Comparison of ENCODE assay signal across 19 cellular contexts in genomic region chr2:126719191-126720030, GRCh38.
A peak's percentile ranks its signal among the peaks of the same experiment; 100 is the strongest.
DNase-seq lines count a peak whose midpoint lies in the region; ATAC-seq lines count a peak whose summit lies in the region.
"Had no signal": no experiment of that assay in that cellular context is flagged by ENCODE, and none has a peak within 500 bp of the region (broad histone marks: within the 10 kb centered on the region; RNA-seq: fewer than 3 reads in every experiment).

No MANE protein-coding gene starts in this region.

- peak; percentile 89 for ATAC-seq in Right ventricle myocardium superior (ENCODE audit: poor library complexity)
- ATAC-seq: activated CD4-positive, alpha-beta T cell treated with anti-CD3 and anti-CD28 coated beads for 36 hours; HCT116; natural killer cell; stimulated activated effector memory CD8-positive, alpha-beta T cell treated with anti-CD3 and anti-CD28 coated beads, Interleukin-12 subunit alpha, Interleukin-12 subunit beta, amount 100 ng/mL, for 72 hours had no signal

- DNase-seq in NOMO-1 treated with DMSO at 0.1 percent for 48 hours (lab: John Stamatoyannopoulos, UW; ENCODE audit: unreplicated experiment) (peak; percentile 4), NOMO-1 (lab: John Stamatoyannopoulos, UW; ENCODE audit: unreplicated experiment in 2 of 2) (no peak), Right ventricle myocardium superior (no peak), midbrain (lab: John Stamatoyannopoulos, UW) (peak; percentile 10), putamen (ENCODE audit: low spot score) (peak; percentile 20), NCI-H2029 (lab: John Stamatoyannopoulos, UW) (no peak), EL (no peak)
- no peak for DNase-seq in activated naive CD4-positive, alpha-beta T cell treated with Interleukin-2 at 50 U/mL for 16 hours
- DNase-seq: activated CD4-positive, alpha-beta T cell treated with anti-CD3 and anti-CD28 coated beads for 36 hours; activated naive CD4-positive, alpha-beta T cell treated with anti-CD3 and anti-CD28 coated beads, Interleukin-2, amount 50 U/mL, for 16 hours; AML-193; DND-41; Karpas-422; MV-4-11; natural killer cell; NCI-H146; NCI-H526 had no signal

- intact Hi-C loops in Right ventricle myocardium superior (cut with DNase I): no loop called here

Comparison
In these comparisons a context has a peak if more than half of its experiments do, and no peak if none do; other contexts are left out.
1. DNase-seq: peak in NOMO-1 treated with DMSO at 0.1 percent for 48 hours (single experiment), midbrain (single experiment) and putamen (single experiment); none in NOMO-1 (0 of 2), Right ventricle myocardium superior (single experiment), NCI-H2029 (single experiment), activated naive CD4-positive, alpha-beta T cell treated with Interleukin-2 at 50 U/mL for 16 hours (single experiment) and EL (single experiment).